9 cellular contexts compared by ENCODE assay signal in genomic region chr6:148508401-148509151, GRCh38.
DNase-seq lines count a peak whose midpoint lies in the region; ATAC-seq and TF ChIP-seq lines count a peak whose summit lies in the region.
"Had no signal": no experiment of that assay in that cellular context is flagged by ENCODE, and none has a peak within 500 bp of the region (broad histone marks: within the 10 kb centered on the region; RNA-seq: fewer than 3 reads in every experiment).

No MANE protein-coding gene starts in this region.

- H3K9me3 ChIP-seq in skeletal muscle satellite cell (replicated peaks; ENCODE audit: low read length) (no peaks in the 10 kb centered on the region), MM.1S (replicated peaks; ENCODE audit: insufficient read depth, low read length) (no peaks in the 10 kb centered on the region)

- BruUV-seq in MCF 10A (replicated peaks; lab: Mats Ljungman, UMichigan), result no TSS peak

- H3K79me2 ChIP-seq in MM.1S (ENCODE audit: low read length), result no peaks in the 10 kb centered on the region

- intact Hi-C loops in MCF 10A (cut with micrococcal nuclease), result no loop called here

- no peak overlapping the region for H2AFZ ChIP-seq in MM.1S (ENCODE audit: low read length)

- H3K27ac ChIP-seq in MM.1S (ENCODE audit: low read length), result no peak overlapping the region

- H3K4me3 Mint-ChIP-seq in MCF 10A (ENCODE audit: unreplicated experiment), result no peak overlapping the region
- H3K4me3 Mint-ChIP-seq: central memory CD8-positive, alpha-beta T cell had no signal

- H3K36me3 ChIP-seq in skeletal muscle satellite cell (ENCODE audit: insufficient read depth, low read length) (no peaks in the 10 kb centered on the region), MM.1S (replicated peaks; ENCODE audit: insufficient read depth, low read length) (no peaks in the 10 kb centered on the region)

- H3K36me3 Mint-ChIP-seq in MCF 10A (ENCODE audit: insufficient read depth, unreplicated experiment), result no peaks in the 10 kb centered on the region

- H3K9ac ChIP-seq in skeletal muscle satellite cell (ENCODE audit: low read depth, low read length) (peak overlapping the region; percentile 89), MM.1S (ENCODE audit: low read length) (no peak overlapping the region)

- H3K27ac Mint-ChIP-seq in MCF 10A (ENCODE audit: low read depth, unreplicated experiment), result peak overlapping the region; percentile 70

- peaks cover 13% of the 10 kb centered on the region for H3K4me1 Mint-ChIP-seq in MCF 10A (ENCODE audit: insufficient read depth, unreplicated experiment)
- H3K4me1 Mint-ChIP-seq: central memory CD8-positive, alpha-beta T cell had no signal

- no peaks in the 10 kb centered on the region for H3K9me3 Mint-ChIP-seq in MCF 10A (ENCODE audit: unreplicated experiment)
- H3K9me3 Mint-ChIP-seq: central memory CD8-positive, alpha-beta T cell had no signal

- H3K27me3 ChIP-seq in skeletal muscle satellite cell (ENCODE audit: control insufficient read depth, insufficient read depth, low read length) (no peaks in the 10 kb centered on the region), MM.1S (replicated peaks; ENCODE audit: insufficient read depth, low read length) (no peaks in the 10 kb centered on the region)

- CTCF ChIA-PET in MCF 10A (lab: Yijun Ruan, JAX), result interaction anchor here (1.7 to 1.9 kb wide), 2 partner anchors 10 to 245 kb away, joined by 6 to 8 read pairs; no protein-coding TSS in a partner anchor

- POLR2A ChIA-PET in MCF 10A (lab: Yijun Ruan, JAX), result interaction anchor here (0.5 to 0.7 kb wide), 3 partner anchors 12 to 323 kb away, joined by 3 to 4 read pairs (median 3); no protein-coding TSS in a partner anchor

- H3K9me2 ChIP-seq in MM.1S (replicated peaks; ENCODE audit: insufficient read depth, low read length), result no peaks in the 10 kb centered on the region

- peaks cover 42% of the 10 kb centered on the region for H3K4me1 ChIP-seq in skeletal muscle satellite cell (ENCODE audit: control insufficient read depth, insufficient read depth, low read length)
- H3K4me1 ChIP-seq in MM.1S (ENCODE audit: low read length), result no peaks in the 10 kb centered on the region

- no peaks in the 10 kb centered on the region for H4K20me1 ChIP-seq in MM.1S (ENCODE audit: insufficient read depth, low read length)

- H3K27me3 Mint-ChIP-seq in MCF 10A (ENCODE audit: insufficient read depth, unreplicated experiment), result no peaks in the 10 kb centered on the region

- ATAC-seq in HG02938 (IDR thresholded peaks at IDR 0.05; ENCODE audit: unreplicated experiment) (no peak), GM18858 (IDR thresholded peaks at IDR 0.05; ENCODE audit: unreplicated experiment) (no peak), GM18520 (IDR thresholded peaks at IDR 0.05; ENCODE audit: unreplicated experiment) (no peak)

- DNase-seq in HCEC 1CT (peak; percentile 74), MCF 10A (ENCODE audit: unreplicated experiment) (no peak), iPS-NIHi11 (ENCODE audit: low spot score) (peak; percentile 31), MM.1S (no peak)

- no peak for TF ChIP-seq CTCF in MCF 10A (IDR thresholded peaks at IDR 0.05; ENCODE audit: unreplicated experiment)
- TF ChIP-seq CTCF in MM.1S (IDR thresholded peaks at IDR 0.05; ENCODE audit: low read length), result no peak

- peak overlapping the region; percentile 63 for H3K4me3 ChIP-seq in skeletal muscle satellite cell (ENCODE audit: low read length)
- H3K4me3 ChIP-seq in MM.1S (ENCODE audit: low read length), result no peak overlapping the region

- H3F3A ChIP-seq in MM.1S (ENCODE audit: insufficient read depth, low read length), result no peaks in the 10 kb centered on the region

- H3K4me2 ChIP-seq in skeletal muscle satellite cell (ENCODE audit: low read length) (peak overlapping the region; percentile 81), MM.1S (ENCODE audit: low read depth, low read length) (no peak overlapping the region)

Comparison
In these comparisons a context has a peak if more than half of its experiments do, and no peak if none do; other contexts are left out.
1. DNase-seq: peak in HCEC 1CT (single experiment) and iPS-NIHi11 (single experiment); none in MCF 10A (single experiment) and MM.1S (single experiment).